In the genomic region with DNA sequence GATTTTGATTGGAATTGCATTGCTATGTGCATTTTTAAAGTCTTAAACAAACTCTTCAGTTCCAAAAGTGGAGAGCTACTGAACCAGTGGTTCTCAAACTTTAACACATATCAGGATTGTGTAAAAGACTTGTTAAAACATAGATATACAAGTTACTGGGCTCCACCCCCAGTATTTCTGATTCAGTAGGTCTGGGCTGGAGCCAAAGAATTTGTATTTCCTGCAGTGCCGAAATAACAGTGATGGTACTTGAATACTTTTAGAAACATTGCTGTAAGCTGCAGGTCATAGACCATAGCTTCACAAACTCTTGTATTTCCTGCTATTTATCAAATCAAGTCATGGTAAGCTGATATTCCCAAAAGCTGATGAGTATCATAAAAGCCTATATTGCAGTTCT, we compare ENCODE assay signal across 14 cellular contexts.
DNase-seq lines count a peak whose midpoint lies in the region; ATAC-seq, FAIRE-seq and TF ChIP-seq lines count a peak whose summit lies in the region.
"Had no signal": no experiment of that assay in that cellular context is flagged by ENCODE, and none has a peak within 500 bp of the region (broad histone marks: within the 10 kb centered on the region; RNA-seq: fewer than 3 reads in every experiment).

No MANE protein-coding gene starts in this region.

- no peaks in the 10 kb centered on the region for H3K9me1 ChIP-seq in keratinocyte (ENCODE audit: control insufficient read depth, extremely low read depth, insufficient read depth, low read length)

- no peaks in the 10 kb centered on the region for H3K36me3 ChIP-seq in keratinocyte (ENCODE audit: control insufficient read depth in 2 of 2, extremely low read depth in 1 of 2, insufficient read depth in 2 of 2, low read length in 2 of 2)
- H3K36me3 ChIP-seq: SJSA1, uterus had no signal

- TF ChIP-seq CTCF in astrocyte of the spinal cord (IDR thresholded peaks at IDR 0.05; ENCODE audit: low read depth, low read length) (no peak), keratinocyte (optimal IDR thresholded peaks at IDR 0.05 in 1 of 3, IDR thresholded peaks at IDR 0.05 in 1 of 3, conservative IDR thresholded peaks at IDR 0.05 in 1 of 3; ENCODE audit: extremely low read depth in 1 of 3, insufficient read depth in 2 of 3, low read length in 3 of 3) (no peak)

- H3K4me3 ChIP-seq in astrocyte of the spinal cord (ENCODE audit: low read depth, low read length) = no peak overlapping the region
- H3K4me3 ChIP-seq in keratinocyte (ENCODE audit: control insufficient read depth in 2 of 3, extremely low read depth in 1 of 3, insufficient read depth in 2 of 3, low read depth in 1 of 3, low read length in 3 of 3) = no peak overlapping the region
- H3K4me3 ChIP-seq: SJSA1, uterus had no signal

- no peaks in the 10 kb centered on the region for H4K20me1 ChIP-seq in keratinocyte (ENCODE audit: control insufficient read depth, extremely low read depth, insufficient read depth, low read length)

- no peak overlapping the region for H3K9ac ChIP-seq in keratinocyte (ENCODE audit: control insufficient read depth, extremely low read depth, insufficient read depth, low read length)
- H3K9ac ChIP-seq: parathyroid adenoma had no signal

- no peak overlapping the region for H3K27ac ChIP-seq in keratinocyte (ENCODE audit: control insufficient read depth, insufficient read depth, low read length)
- H3K27ac ChIP-seq: parathyroid adenoma, SJSA1, uterus had no signal

- in situ Hi-C loops in astrocyte of the spinal cord (cut with HindIII; ENCODE audit: low sequenced_read_pairs) = no loop called here

- DNase-seq in A172 (ENCODE audit: low spot score) (peak; percentile 19), HS-27A (ENCODE audit: low read depth) (peak; percentile 31), astrocyte of the spinal cord (ENCODE audit: low read depth, low spot score) (peak; percentile 81), keratinocyte (ENCODE audit: low read depth, low spot score) (no peak), GDM1 (lab: John Stamatoyannopoulos, UW) (no peak), anterior cingulate cortex (lab: John Stamatoyannopoulos, UW) (no peak)
- DNase-seq: ACHN, NCI-H187, NCI-H82, uterus had no signal

- no peak for ATAC-seq in GM21360 (IDR thresholded peaks at IDR 0.05; ENCODE audit: unreplicated experiment)
- no peak for ATAC-seq in HG03571 (IDR thresholded peaks at IDR 0.05; ENCODE audit: unreplicated experiment)

- no peak overlapping the region for H2AFZ ChIP-seq in keratinocyte (ENCODE audit: control insufficient read depth, low read length)
- H2AFZ ChIP-seq: parathyroid adenoma had no signal

- no peaks in the 10 kb centered on the region for H3K27me3 ChIP-seq in keratinocyte (ENCODE audit: control insufficient read depth, extremely low read depth, insufficient read depth, low read length)
- H3K27me3 ChIP-seq: SJSA1, uterus had no signal

- peak; percentile 9 for FAIRE-seq in keratinocyte (lab: Jason Lieb, UNC)

- H3K4me2 ChIP-seq in keratinocyte (ENCODE audit: control insufficient read depth, extremely low read depth, insufficient read depth, low read depth, low read length) = peak overlapping the region; percentile 56

- dilution Hi-C loops in keratinocyte (cut with MboI; ENCODE audit: extremely low pct_ligation_motif_present, low sequenced_read_pairs) = no loop called here

- no peaks in the 10 kb centered on the region for H3K79me2 ChIP-seq in keratinocyte (ENCODE audit: control insufficient read depth, insufficient read depth, low read length)
- H3K79me2 ChIP-seq: parathyroid adenoma had no signal

- H3K4me1 ChIP-seq in keratinocyte (ENCODE audit: control insufficient read depth, extremely low read depth, insufficient read depth, low read length) = peaks cover 6% of the 10 kb centered on the region
- H3K4me1 ChIP-seq: parathyroid adenoma, SJSA1, uterus had no signal

- no peaks in the 10 kb centered on the region for H3K9me3 ChIP-seq in keratinocyte (ENCODE audit: control insufficient read depth, low read depth, low read length)
- H3K9me3 ChIP-seq: SJSA1, uterus had no signal

Comparison
In these comparisons a context has a peak if more than half of its experiments do, and no peak if none do; other contexts are left out.
1. DNase-seq: peak in A172 (single experiment), HS-27A (single experiment) and astrocyte of the spinal cord (single experiment); none in keratinocyte (single experiment), GDM1 (single experiment) and anterior cingulate cortex (0 of 58).